Comparison of ENCODE assay signal across 23 cellular contexts in genomic region chr4:89137695-89138094, GRCh38.
"Had no signal": no experiment of that assay in that cellular context is flagged by ENCODE, and none has a peak within 500 bp of the region (broad histone marks: within the 10 kb centered on the region; RNA-seq: fewer than 3 reads in every experiment).

No MANE protein-coding gene starts in this region.

- H3K4me3 ChIP-seq: esophagus squamous epithelium, left ventricle myocardium inferior, lower lobe of right lung, psoas muscle, right lobe of liver, tibial artery, upper lobe of right lung, vagina had no signal

- H3K4me3 Mint-ChIP-seq: dendritic cell treated with granulocyte-macrophage colony-stimulating factor and Interleukin-4, amounts not matched to agents 40 ng/mL and 50 ng/mL, for 4 days; effector memory CD8-positive, alpha-beta T cell; naive B cell; nephron progenitor cell; stimulated activated memory B cell treated with anti-CD40 and anti-IgM and Interleukin-4, amounts not matched to agents 10 μg/mL and 1 μg/mL and 100 μg/mL, for 72 hours; stimulated activated naive CD8-positive, alpha-beta T cell treated with anti-CD3 and anti-CD28 coated beads, Interleukin-15, Interleukin-2, amounts not matched to agents 100 ng/mL and 50 ng/mL, for 24 hours had no signal

- H3K27me3 ChIP-seq: esophagus squamous epithelium, neutrophil, right lobe of liver, tibial artery, upper lobe of right lung, vagina had no signal

- H3K27ac Mint-ChIP-seq: dendritic cell treated with granulocyte-macrophage colony-stimulating factor and Interleukin-4, amounts not matched to agents 40 ng/mL and 50 ng/mL, for 4 days; effector memory CD8-positive, alpha-beta T cell; nephron progenitor cell; stimulated activated memory B cell treated with anti-CD40 and anti-IgM and Interleukin-4, amounts not matched to agents 10 μg/mL and 1 μg/mL and 100 μg/mL, for 72 hours; stimulated activated naive CD8-positive, alpha-beta T cell treated with anti-CD3 and anti-CD28 coated beads, Interleukin-15, Interleukin-2, amounts not matched to agents 100 ng/mL and 50 ng/mL, for 24 hours had no signal

- H3K4me1 ChIP-seq: lower lobe of right lung, psoas muscle, right lobe of liver, upper lobe of right lung, vagina had no signal

- H3K36me3 ChIP-seq: esophagus squamous epithelium, left ventricle myocardium inferior, lower lobe of right lung, neutrophil, right lobe of liver, tibial artery, upper lobe of right lung, vagina had no signal

- H3K36me3 Mint-ChIP-seq: naive B cell; stimulated activated memory B cell treated with anti-CD40 and anti-IgM and Interleukin-4, amounts not matched to agents 10 μg/mL and 1 μg/mL and 100 μg/mL, for 72 hours had no signal

- H3K9me3 Mint-ChIP-seq: dendritic cell treated with granulocyte-macrophage colony-stimulating factor and Interleukin-4, amounts not matched to agents 40 ng/mL and 50 ng/mL, for 4 days; effector memory CD8-positive, alpha-beta T cell; naive B cell; nephron progenitor cell; stimulated activated memory B cell treated with anti-CD40 and anti-IgM and Interleukin-4, amounts not matched to agents 10 μg/mL and 1 μg/mL and 100 μg/mL, for 72 hours; stimulated activated naive CD8-positive, alpha-beta T cell treated with anti-CD3 and anti-CD28 coated beads, Interleukin-15, Interleukin-2, amounts not matched to agents 100 ng/mL and 50 ng/mL, for 24 hours had no signal

- FAIRE-seq: colon, keratinocyte had no signal

- H3K27ac ChIP-seq: esophagus squamous epithelium, left ventricle myocardium inferior, lower lobe of right lung, neutrophil, psoas muscle, right lobe of liver, tibial artery, upper lobe of right lung, vagina had no signal

- H3K9me3 ChIP-seq: esophagus squamous epithelium, left ventricle myocardium inferior, lower lobe of right lung, neutrophil, psoas muscle, right lobe of liver, tibial artery, upper lobe of right lung, vagina had no signal

- H3K27me3 Mint-ChIP-seq: dendritic cell treated with granulocyte-macrophage colony-stimulating factor and Interleukin-4, amounts not matched to agents 40 ng/mL and 50 ng/mL, for 4 days; stimulated activated memory B cell treated with anti-CD40 and anti-IgM and Interleukin-4, amounts not matched to agents 10 μg/mL and 1 μg/mL and 100 μg/mL, for 72 hours had no signal

- H3K4me1 Mint-ChIP-seq: naive B cell; nephron progenitor cell; stimulated activated memory B cell treated with anti-CD40 and anti-IgM and Interleukin-4, amounts not matched to agents 10 μg/mL and 1 μg/mL and 100 μg/mL, for 72 hours had no signal

- ATAC-seq: effector memory CD8-positive, alpha-beta T cell; left cardiac atrium; lower lobe of right lung; psoas muscle; right lobe of liver; stimulated activated memory B cell treated with anti-CD40 and anti-IgM and Interleukin-4, amounts not matched to agents 10 μg/mL and 1 μg/mL and 100 μg/mL, for 72 hours; upper lobe of right lung had no signal

- DNase-seq: effector memory CD8-positive, alpha-beta T cell; esophagus squamous epithelium; foreskin fibroblast; left cardiac atrium; left ventricle myocardium inferior; lower lobe of right lung; mesenchymal stem cell; naive B cell; nephron progenitor cell; psoas muscle; retina; right lobe of liver; stimulated activated CD4-positive, alpha-beta T cell treated with anti-CD3 and anti-CD28 coated beads, Interleukin-4, amount 100 ng/mL, for 1 hour; stimulated activated CD8-positive, alpha-beta memory T cell treated with anti-CD3 and anti-CD28 coated beads, Interleukin-4, amount 100 ng/mL, for 48 hours; tibial artery; upper lobe of right lung had no signal
